In the genomic region with DNA sequence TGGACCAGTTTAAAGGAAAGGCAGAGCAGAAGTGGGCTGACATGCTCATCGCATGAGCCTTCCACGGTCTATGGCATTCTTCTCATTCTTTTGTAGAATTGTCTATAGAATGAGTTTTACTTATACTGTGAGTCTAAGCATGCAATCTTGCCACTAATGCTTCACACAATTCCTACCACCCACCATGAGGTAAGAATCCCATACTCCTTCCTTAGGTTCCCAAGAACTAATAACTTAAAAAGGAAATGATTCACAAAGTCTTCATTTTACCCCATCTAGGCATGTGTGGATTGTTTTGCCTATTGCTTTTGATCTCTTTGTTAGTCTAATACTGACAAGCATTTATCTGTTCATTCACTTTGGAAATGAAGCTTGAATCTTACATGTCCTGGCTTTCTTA, we compare ENCODE assay signal across 24 cellular contexts.
DNase-seq lines count a peak whose midpoint lies in the region; ATAC-seq and TF ChIP-seq lines count a peak whose summit lies in the region.
"Had no signal": no experiment of that assay in that cellular context is flagged by ENCODE, and none has a peak within 500 bp of the region (broad histone marks: within the 10 kb centered on the region; RNA-seq: fewer than 3 reads in every experiment).

No MANE protein-coding gene starts in this region.

- intact Hi-C loops in breast epithelium (cut with DNase I; ENCODE audit: low total_unique reads) = no loop called here

- H3K9me3 ChIP-seq in effector memory CD4-positive, alpha-beta T cell (ENCODE audit: control insufficient read depth, low read length) = no peaks in the 10 kb centered on the region
- H3K9me3 ChIP-seq in breast epithelium = no peaks in the 10 kb centered on the region
- H3K9me3 ChIP-seq: A549; BLaER1 treated with 17β-estradiol and CSF1 and Interleukin-3, amounts not matched to agents 10 nM and 100 nM; Caco-2; Peyer's patch had no signal

- TF ChIP-seq CTCF in breast epithelium (IDR thresholded peaks at IDR 0.05) = no peak

- DNase-seq in EL (peak; percentile 23), NCI-H226 (peak; percentile 19), dermis blood vessel endothelial cell (peak; percentile 15), AML-193 (lab: John Stamatoyannopoulos, UW) (no peak), breast epithelium (ENCODE audit: low spot score in 2 of 2) (no peak)
- no peak for DNase-seq in effector memory CD4-positive, alpha-beta T cell
- DNase-seq: Caco-2; CD4-positive, alpha-beta memory T cell; DMS 273 treated with DMSO at 0.1 percent for 48 hours; DMS79 treated with DMSO at 0.1 percent for 48 hours; GDM1; IMR-90; Karpas-422; MV-4-11; NCI-H1105 treated with DMSO at 0.1 percent for 48 hours; NCI-H1694; NCI-H2081; NCI-H2171; NCI-H524 treated with DMSO at 0.1 percent for 48 hours; NCI-H82; Peyer's patch had no signal

- no peaks in the 10 kb centered on the region for H3K36me3 ChIP-seq in effector memory CD4-positive, alpha-beta T cell (ENCODE audit: control insufficient read depth, insufficient read depth, low read length)
- H3K36me3 ChIP-seq in breast epithelium = no peaks in the 10 kb centered on the region
- H3K36me3 ChIP-seq: BLaER1 treated with 17β-estradiol and CSF1 and Interleukin-3, amounts not matched to agents 10 nM and 100 nM; Peyer's patch had no signal

- TF ChIP-seq POLR2A in breast epithelium (IDR thresholded peaks at IDR 0.05) = no peak

- H3K4me1 ChIP-seq in effector memory CD4-positive, alpha-beta T cell (ENCODE audit: control insufficient read depth, insufficient read depth, low read length, poor library complexity, severe bottlenecking) = no peaks in the 10 kb centered on the region
- H3K4me1 ChIP-seq in breast epithelium = no peaks in the 10 kb centered on the region
- H3K4me1 ChIP-seq: Caco-2, Peyer's patch had no signal

- ATAC-seq in GM18519 (IDR thresholded peaks at IDR 0.05; ENCODE audit: low FRiP score, unreplicated experiment) = no peak
- ATAC-seq: A549 had no signal

- H3K27ac ChIP-seq in effector memory CD4-positive, alpha-beta T cell (ENCODE audit: insufficient read depth, low read length, poor library complexity, severe bottlenecking) = no peak overlapping the region
- H3K27ac ChIP-seq in breast epithelium = no peak overlapping the region
- H3K27ac ChIP-seq: A549; BLaER1 treated with 17β-estradiol and CSF1 and Interleukin-3, amounts not matched to agents 10 nM and 100 nM; Peyer's patch had no signal

- no peak overlapping the region for H3K4me3 ChIP-seq in effector memory CD4-positive, alpha-beta T cell (ENCODE audit: insufficient read depth, low read depth, low read length, poor library complexity, severe bottlenecking)
- H3K4me3 ChIP-seq in breast epithelium = no peak overlapping the region
- H3K4me3 ChIP-seq: A549; BLaER1 treated with 17β-estradiol and CSF1 and Interleukin-3, amounts not matched to agents 10 nM and 100 nM; Peyer's patch had no signal

- no peaks in the 10 kb centered on the region for H3K27me3 ChIP-seq in effector memory CD4-positive, alpha-beta T cell (replicated peaks; ENCODE audit: control insufficient read depth, insufficient read depth, low read length, poor library complexity, severe bottlenecking)
- H3K27me3 ChIP-seq in breast epithelium = no peaks in the 10 kb centered on the region
- H3K27me3 ChIP-seq: BLaER1 treated with 17β-estradiol and CSF1 and Interleukin-3, amounts not matched to agents 10 nM and 100 nM; Peyer's patch had no signal

Comparison
In these comparisons a context has a peak if more than half of its experiments do, and no peak if none do; other contexts are left out.
1. DNase-seq: peak in EL (single experiment), NCI-H226 (single experiment) and dermis blood vessel endothelial cell (single experiment); none in AML-193 (0 of 2), effector memory CD4-positive, alpha-beta T cell (0 of 3) and breast epithelium (0 of 2).